In genomic region chr3:193843447-193844301, GRCh38 we compare ENCODE assay signal across 1 cellular context.
TF ChIP-seq lines count a peak whose summit lies in the region.

No MANE protein-coding gene starts in this region.

TF ChIP-seq in HepG2, 621 proteins besides CTCF, POLR2A, EP300 and RAD21 (continued from another document):
- TF ChIP-seq, protein P1, sequence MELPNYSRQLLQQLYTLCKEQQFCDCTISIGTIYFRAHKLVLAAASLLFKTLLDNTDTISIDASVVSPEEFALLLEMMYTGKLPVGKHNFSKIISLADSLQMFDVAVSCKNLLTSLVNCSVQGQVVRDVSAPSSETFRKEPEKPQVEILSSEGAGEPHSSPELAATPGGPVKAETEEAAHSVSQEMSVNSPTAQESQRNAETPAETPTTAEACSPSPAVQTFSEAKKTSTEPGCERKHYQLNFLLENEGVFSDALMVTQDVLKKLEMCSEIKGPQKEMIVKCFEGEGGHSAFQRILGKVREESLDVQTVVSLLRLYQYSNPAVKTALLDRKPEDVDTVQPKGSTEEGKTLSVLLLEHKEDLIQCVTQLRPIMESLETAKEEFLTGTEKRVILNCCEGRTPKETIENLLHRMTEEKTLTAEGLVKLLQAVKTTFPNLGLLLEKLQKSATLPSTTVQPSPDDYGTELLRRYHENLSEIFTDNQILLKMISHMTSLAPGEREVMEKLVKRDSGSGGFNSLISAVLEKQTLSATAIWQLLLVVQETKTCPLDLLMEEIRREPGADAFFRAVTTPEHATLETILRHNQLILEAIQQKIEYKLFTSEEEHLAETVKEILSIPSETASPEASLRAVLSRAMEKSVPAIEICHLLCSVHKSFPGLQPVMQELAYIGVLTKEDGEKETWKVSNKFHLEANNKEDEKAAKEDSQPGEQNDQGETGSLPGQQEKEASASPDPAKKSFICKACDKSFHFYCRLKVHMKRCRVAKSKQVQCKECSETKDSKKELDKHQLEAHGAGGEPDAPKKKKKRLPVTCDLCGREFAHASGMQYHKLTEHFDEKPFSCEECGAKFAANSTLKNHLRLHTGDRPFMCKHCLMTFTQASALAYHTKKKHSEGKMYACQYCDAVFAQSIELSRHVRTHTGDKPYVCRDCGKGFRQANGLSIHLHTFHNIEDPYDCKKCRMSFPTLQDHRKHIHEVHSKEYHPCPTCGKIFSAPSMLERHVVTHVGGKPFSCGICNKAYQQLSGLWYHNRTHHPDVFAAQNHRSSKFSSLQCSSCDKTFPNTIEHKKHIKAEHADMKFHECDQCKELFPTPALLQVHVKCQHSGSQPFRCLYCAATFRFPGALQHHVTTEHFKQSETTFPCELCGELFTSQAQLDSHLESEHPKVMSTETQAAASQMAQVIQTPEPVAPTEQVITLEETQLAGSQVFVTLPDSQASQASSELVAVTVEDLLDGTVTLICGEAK (IDR thresholded peaks at IDR 0.05), result no peak
- TF ChIP-seq, protein P1 (CRISPR knock-in tag; IDR thresholded peaks at IDR 0.05), result peak; percentile 77; the same call in 1 of the 2 replicates
- TF ChIP-seq ZKSCAN8 (CRISPR knock-in tag; IDR thresholded peaks at IDR 0.05; ENCODE audit: borderline replicate concordance) (no peak), SRSF4 (IDR thresholded peaks at IDR 0.05; ENCODE audit: low read depth, low read length, poor library complexity, severe bottlenecking) (no peak), GPN1 (CRISPR knock-in tag; IDR thresholded peaks at IDR 0.05; ENCODE audit: borderline replicate concordance) (no peak), KDM4B (CRISPR knock-in tag; IDR thresholded peaks at IDR 0.05) (no peak), KMT2A (CRISPR knock-in tag; IDR thresholded peaks at IDR 0.05) (no peak), ZNF225 (CRISPR knock-in tag; IDR thresholded peaks at IDR 0.05) (no peak), NR2F6 (IDR thresholded peaks at IDR 0.05) (peak; percentile 51), NR2F6 (CRISPR knock-in tag; IDR thresholded peaks at IDR 0.05) (no peak), NAIF1 (CRISPR knock-in tag; IDR thresholded peaks at IDR 0.05; ENCODE audit: borderline replicate concordance) (no peak), IRX3 (CRISPR knock-in tag; IDR thresholded peaks at IDR 0.05; ENCODE audit: borderline replicate concordance, low read depth) (no peak), SETDB1 (CRISPR knock-in tag; IDR thresholded peaks at IDR 0.05; ENCODE audit: borderline replicate concordance) (no peak), ZNF30 (CRISPR knock-in tag; IDR thresholded peaks at IDR 0.05) (no peak), GABPA (IDR thresholded peaks at IDR 0.05; ENCODE audit: low read depth, low read length) (no peak), GABPA (CRISPR knock-in tag; IDR thresholded peaks at IDR 0.05; ENCODE audit: low read depth) (peak; percentile 19; the same call in 1 of the 2 replicates), PAXIP1 (CRISPR knock-in tag; conservative IDR thresholded peaks at IDR 0.05) (peak; percentile 75), SRSF9 (IDR thresholded peaks at IDR 0.05; ENCODE audit: borderline replicate concordance, insufficient read depth, low read depth, low read length, poor library complexity, severe bottlenecking) (no peak), ZBED4 (CRISPR knock-in tag; IDR thresholded peaks at IDR 0.05; ENCODE audit: borderline replicate concordance) (no peak)
- TF ChIP-seq, protein P2, sequence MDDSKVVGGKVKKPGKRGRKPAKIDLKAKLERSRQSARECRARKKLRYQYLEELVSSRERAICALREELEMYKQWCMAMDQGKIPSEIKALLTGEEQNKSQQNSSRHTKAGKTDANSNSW (CRISPR knock-in tag; IDR thresholded peaks at IDR 0.05; ENCODE audit: borderline replicate concordance), result no peak
- TF ChIP-seq, protein P3, sequence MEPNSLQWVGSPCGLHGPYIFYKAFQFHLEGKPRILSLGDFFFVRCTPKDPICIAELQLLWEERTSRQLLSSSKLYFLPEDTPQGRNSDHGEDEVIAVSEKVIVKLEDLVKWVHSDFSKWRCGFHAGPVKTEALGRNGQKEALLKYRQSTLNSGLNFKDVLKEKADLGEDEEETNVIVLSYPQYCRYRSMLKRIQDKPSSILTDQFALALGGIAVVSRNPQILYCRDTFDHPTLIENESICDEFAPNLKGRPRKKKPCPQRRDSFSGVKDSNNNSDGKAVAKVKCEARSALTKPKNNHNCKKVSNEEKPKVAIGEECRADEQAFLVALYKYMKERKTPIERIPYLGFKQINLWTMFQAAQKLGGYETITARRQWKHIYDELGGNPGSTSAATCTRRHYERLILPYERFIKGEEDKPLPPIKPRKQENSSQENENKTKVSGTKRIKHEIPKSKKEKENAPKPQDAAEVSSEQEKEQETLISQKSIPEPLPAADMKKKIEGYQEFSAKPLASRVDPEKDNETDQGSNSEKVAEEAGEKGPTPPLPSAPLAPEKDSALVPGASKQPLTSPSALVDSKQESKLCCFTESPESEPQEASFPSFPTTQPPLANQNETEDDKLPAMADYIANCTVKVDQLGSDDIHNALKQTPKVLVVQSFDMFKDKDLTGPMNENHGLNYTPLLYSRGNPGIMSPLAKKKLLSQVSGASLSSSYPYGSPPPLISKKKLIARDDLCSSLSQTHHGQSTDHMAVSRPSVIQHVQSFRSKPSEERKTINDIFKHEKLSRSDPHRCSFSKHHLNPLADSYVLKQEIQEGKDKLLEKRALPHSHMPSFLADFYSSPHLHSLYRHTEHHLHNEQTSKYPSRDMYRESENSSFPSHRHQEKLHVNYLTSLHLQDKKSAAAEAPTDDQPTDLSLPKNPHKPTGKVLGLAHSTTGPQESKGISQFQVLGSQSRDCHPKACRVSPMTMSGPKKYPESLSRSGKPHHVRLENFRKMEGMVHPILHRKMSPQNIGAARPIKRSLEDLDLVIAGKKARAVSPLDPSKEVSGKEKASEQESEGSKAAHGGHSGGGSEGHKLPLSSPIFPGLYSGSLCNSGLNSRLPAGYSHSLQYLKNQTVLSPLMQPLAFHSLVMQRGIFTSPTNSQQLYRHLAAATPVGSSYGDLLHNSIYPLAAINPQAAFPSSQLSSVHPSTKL (CRISPR knock-in tag; IDR thresholded peaks at IDR 0.05), result peak; percentile 46; the same call in 1 of the 2 replicates
- TF ChIP-seq, protein P4, sequence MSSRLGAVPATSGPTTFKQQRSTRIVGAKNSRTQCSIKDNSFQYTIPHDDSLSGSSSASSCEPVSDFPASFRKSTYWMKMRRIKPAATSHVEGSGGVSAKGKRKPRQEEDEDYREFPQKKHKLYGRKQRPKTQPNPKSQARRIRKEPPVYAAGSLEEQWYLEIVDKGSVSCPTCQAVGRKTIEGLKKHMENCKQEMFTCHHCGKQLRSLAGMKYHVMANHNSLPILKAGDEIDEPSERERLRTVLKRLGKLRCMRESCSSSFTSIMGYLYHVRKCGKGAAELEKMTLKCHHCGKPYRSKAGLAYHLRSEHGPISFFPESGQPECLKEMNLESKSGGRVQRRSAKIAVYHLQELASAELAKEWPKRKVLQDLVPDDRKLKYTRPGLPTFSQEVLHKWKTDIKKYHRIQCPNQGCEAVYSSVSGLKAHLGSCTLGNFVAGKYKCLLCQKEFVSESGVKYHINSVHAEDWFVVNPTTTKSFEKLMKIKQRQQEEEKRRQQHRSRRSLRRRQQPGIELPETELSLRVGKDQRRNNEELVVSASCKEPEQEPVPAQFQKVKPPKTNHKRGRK (CRISPR knock-in tag; IDR thresholded peaks at IDR 0.05), result no peak
- TF ChIP-seq, protein P5, sequence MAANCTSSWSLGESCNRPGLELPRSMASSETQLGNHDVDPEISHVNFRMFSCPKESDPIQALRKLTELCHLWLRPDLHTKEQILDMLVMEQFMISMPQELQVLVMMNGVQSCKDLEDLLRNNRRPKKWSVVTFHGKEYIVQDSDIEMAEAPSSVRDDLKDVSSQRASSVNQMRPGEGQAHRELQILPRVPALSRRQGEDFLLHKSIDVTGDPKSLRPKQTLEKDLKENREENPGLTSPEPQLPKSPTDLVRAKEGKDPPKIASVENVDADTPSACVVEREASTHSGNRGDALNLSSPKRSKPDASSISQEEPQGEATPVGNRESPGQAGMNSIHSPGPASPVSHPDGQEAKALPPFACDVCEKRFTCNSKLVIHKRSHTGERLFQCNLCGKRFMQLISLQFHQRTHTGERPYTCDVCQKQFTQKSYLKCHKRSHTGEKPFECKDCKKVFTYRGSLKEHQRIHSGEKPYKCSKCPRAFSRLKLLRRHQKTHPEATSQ (CRISPR knock-in tag; IDR thresholded peaks at IDR 0.05; ENCODE audit: borderline replicate concordance), result no peak
TF ChIP-seq in HepG2: peak in this region for 35.
